In genomic region chrX:46545111-46546005, GRCh38 we compare ENCODE assay signal across 1 cellular context.
TF ChIP-seq lines count a peak whose summit lies in the region.

ZNF674 (minus strand) TSS chrX:46545421; CDS start chrX:46542087, 3,334 bp downstream.

TF ChIP-seq in HEK293, 187 proteins besides CTCF, POLR2A, EP300 and RAD21 (continued from another document and continues in another):
- TF ChIP-seq ZNF449 (tag by site-specific recombination; IDR thresholded peaks at IDR 0.05) (no peak), ATF2 (tag by site-specific recombination; IDR thresholded peaks at IDR 0.05; ENCODE audit: low read depth) (peak; percentile 88), ZNF629 (tag by site-specific recombination; IDR thresholded peaks at IDR 0.05) (peak; percentile 93), ZBTB48 (tag by site-specific recombination; IDR thresholded peaks at IDR 0.05) (peak; percentile 10; the same call in 1 of the 2 replicates), ZNF426 (tag by site-specific recombination; IDR thresholded peaks at IDR 0.05) (no peak), KLF17 (tag by site-specific recombination; IDR thresholded peaks at IDR 0.05) (peak; percentile 99), ZNF366 (tag by site-specific recombination; conservative IDR thresholded peaks at IDR 0.05) (peak; percentile 92), ZNF138 (tag by site-specific recombination; IDR thresholded peaks at IDR 0.05; ENCODE audit: borderline replicate concordance) (no peak), KLF7 (tag by site-specific recombination; IDR thresholded peaks at IDR 0.05; ENCODE audit: borderline replicate concordance) (peak; percentile 66; the same call in 1 of the 2 replicates), ZNF146 (tag by site-specific recombination; IDR thresholded peaks at IDR 0.05) (no peak), ZNF341 (tag by site-specific recombination; IDR thresholded peaks at IDR 0.05; ENCODE audit: low read depth) (peak; percentile 98), ZBTB17 (tag by site-specific recombination; IDR thresholded peaks at IDR 0.05) (peak; percentile 69), ZNF362 (tag by site-specific recombination; IDR thresholded peaks at IDR 0.05) (no peak), ZNF544 (tag by site-specific recombination; IDR thresholded peaks at IDR 0.05) (no peak), ZFP37 (tag by site-specific recombination; IDR thresholded peaks at IDR 0.05) (no peak), ZNF184 (tag by site-specific recombination; IDR thresholded peaks at IDR 0.05) (no peak), ZNF148 (tag by site-specific recombination; IDR thresholded peaks at IDR 0.05; ENCODE audit: borderline replicate concordance) (no peak), MYNN (tag by site-specific recombination; IDR thresholded peaks at IDR 0.05; ENCODE audit: borderline replicate concordance) (no peak), ZNF175 (tag by site-specific recombination; IDR thresholded peaks at IDR 0.05) (no peak), HIC1 (tag by site-specific recombination; IDR thresholded peaks at IDR 0.05) (peak; percentile 85), ZNF571 (tag by site-specific recombination; IDR thresholded peaks at IDR 0.05) (no peak), ZNF518A (tag by site-specific recombination; conservative IDR thresholded peaks at IDR 0.05; ENCODE audit: low read depth) (peak; percentile 64), ZBTB7A (tag by site-specific recombination; IDR thresholded peaks at IDR 0.05; ENCODE audit: low read depth) (peak; percentile 70; the same call in 1 of the 2 replicates), PRDM4 (tag by site-specific recombination; IDR thresholded peaks at IDR 0.05) (peak; percentile 59; the same call in 1 of the 2 replicates), KLF8 (tag by site-specific recombination; IDR thresholded peaks at IDR 0.05) (peak; percentile 91), INSM2 (tag by site-specific recombination; IDR thresholded peaks at IDR 0.05) (peak; percentile 70; the same call in 1 of the 2 replicates), ZNF600 (tag by site-specific recombination; IDR thresholded peaks at IDR 0.05) (peak; percentile 77), WT1 (tag by site-specific recombination; IDR thresholded peaks at IDR 0.05) (peak; percentile 82), ZBTB20 (tag by site-specific recombination; IDR thresholded peaks at IDR 0.05) (peak; percentile 82; the same call in 1 of the 2 replicates), ZNF624 (tag by site-specific recombination; IDR thresholded peaks at IDR 0.05) (no peak), ZBTB10 (tag by site-specific recombination; IDR thresholded peaks at IDR 0.05) (peak; percentile 70; the same call in 1 of the 2 replicates), ZNF654 (tag by site-specific recombination; IDR thresholded peaks at IDR 0.05; ENCODE audit: low read depth) (no peak; the same call in 1 of the 2 replicates)
